8 cellular contexts compared by ENCODE assay signal in genomic region chr19:45677351-45678230, GRCh38. TPM values are rescaled to one million over a fixed set of nuclear protein-coding genes. Genes with fewer than 3 reads are reported as not detected.
DNase-seq lines count a peak whose midpoint lies in the region; ATAC-seq, FAIRE-seq and TF ChIP-seq lines count a peak whose summit lies in the region.

No MANE protein-coding gene starts in this region.

- H3K9me3 ChIP-seq in OCI-LY1 (ENCODE audit: low read length) = no peaks in the 10 kb centered on the region

- no peaks in the 10 kb centered on the region for H3K9me3 Mint-ChIP-seq in nephron progenitor cell
- no peaks in the 10 kb centered on the region for H3K9me3 Mint-ChIP-seq in stimulated activated naive CD8-positive, alpha-beta T cell treated with anti-CD3 and anti-CD28 coated beads, Interleukin-15, amount 100 ng/mL, for 72 hours

- DNase-seq in BJ (ENCODE audit: low read depth) = no peak
- DNase-seq in HCEC 1CT = peak; percentile 53
- peak; percentile 50 to 61 for DNase-seq in activated T-helper 1 cell treated with anti-CD3 and anti-CD28 coated beads, Interleukin-2, amount 50 U/mL, for 16 hours (ENCODE audit: low read depth in 1 of 2, low spot score in 1 of 2)
- peak; percentile 67 for DNase-seq in fibroblast of mammary gland (ENCODE audit: low read depth)
- peak; percentile 84 for DNase-seq in nephron progenitor cell
- peak; percentile 72 to 82 for DNase-seq in stimulated activated naive CD8-positive, alpha-beta T cell treated with anti-CD3 and anti-CD28 coated beads, Interleukin-15, amount 100 ng/mL, for 72 hours
- DNase-seq in urothelium cell line (ENCODE audit: low spot score) = no peak

- H3K4me3 ChIP-seq in BJ (ENCODE audit: low read depth, low read length) = peak overlapping the region; percentile 29
- peak overlapping the region; percentile 52 for H3K4me3 ChIP-seq in OCI-LY1 (ENCODE audit: low read depth, low read length, poor library complexity, severe bottlenecking)
- peak overlapping the region; percentile 10 for H3K4me3 ChIP-seq in fibroblast of mammary gland (ENCODE audit: control insufficient read depth, low read depth, low read length)

- H3K27me3 ChIP-seq in BJ (ENCODE audit: control insufficient read depth, insufficient read depth, low read length) (no peaks in the 10 kb centered on the region), OCI-LY1 (ENCODE audit: insufficient read depth, low read length) (no peaks in the 10 kb centered on the region)

- no peaks in the 10 kb centered on the region for H3K9me2 ChIP-seq in OCI-LY1 (ENCODE audit: low read depth, low read length)

- peak overlapping the region; percentile 66 for H3K4me2 ChIP-seq in OCI-LY1 (ENCODE audit: low read length)

- H3K27me3 Mint-ChIP-seq in nephron progenitor cell (ENCODE audit: low read depth, poor library complexity) = peaks cover 94% of the 10 kb centered on the region
- H3K27me3 Mint-ChIP-seq in stimulated activated naive CD8-positive, alpha-beta T cell treated with anti-CD3 and anti-CD28 coated beads, Interleukin-15, amount 100 ng/mL, for 72 hours = no peaks in the 10 kb centered on the region

- H3K27ac ChIP-seq in OCI-LY1 (ENCODE audit: low read depth, low read length, poor library complexity, severe bottlenecking) = no peak overlapping the region

- no peaks in the 10 kb centered on the region for H3F3A ChIP-seq in OCI-LY1 (ENCODE audit: insufficient read depth, low read length)

- peaks cover 34% of the 10 kb centered on the region for H3K4me1 ChIP-seq in OCI-LY1 (ENCODE audit: insufficient read depth, low read length, severe bottlenecking)

- POLR2A ChIA-PET in BJ (lab: Charles Lee) = interaction anchor here (0.7 kb wide), 1 partner anchor 8 kb away, joined by 3 read pairs; no protein-coding TSS in a partner anchor

- ATAC-seq in stimulated activated naive CD8-positive, alpha-beta T cell treated with anti-CD3 and anti-CD28 coated beads, Interleukin-15, amount 100 ng/mL, for 72 hours = peak; percentile 64

- TF ChIP-seq CTCF in BJ (IDR thresholded peaks at IDR 0.05; ENCODE audit: insufficient read depth, low read depth, low read length) (peak; percentile 47), OCI-LY1 (IDR thresholded peaks at IDR 0.05; ENCODE audit: low read length) (no peak; the same call in 1 of the 2 replicates), fibroblast of mammary gland (conservative IDR thresholded peaks at IDR 0.05; ENCODE audit: control insufficient read depth, insufficient read depth, low read depth, low read length) (no peak), nephron progenitor cell (IDR thresholded peaks at IDR 0.05) (no peak)

- no peak overlapping the region for H3K27ac Mint-ChIP-seq in nephron progenitor cell
- peak overlapping the region in 1 of 2 donors; percentile 53 for H3K27ac Mint-ChIP-seq in stimulated activated naive CD8-positive, alpha-beta T cell treated with anti-CD3 and anti-CD28 coated beads, Interleukin-15, amount 100 ng/mL, for 72 hours

- no peaks in the 10 kb centered on the region for H3K36me3 Mint-ChIP-seq in nephron progenitor cell (ENCODE audit: low read depth)

- H3K4me1 Mint-ChIP-seq in nephron progenitor cell = peaks cover 10% of the 10 kb centered on the region
- H3K4me1 Mint-ChIP-seq in stimulated activated naive CD8-positive, alpha-beta T cell treated with anti-CD3 and anti-CD28 coated beads, Interleukin-15, amount 100 ng/mL, for 72 hours = peaks cover 40% of the 10 kb centered on the region

- H3K36me3 ChIP-seq in BJ (ENCODE audit: control insufficient read depth, insufficient read depth, low read length) (no peaks in the 10 kb centered on the region), OCI-LY1 (ENCODE audit: insufficient read depth, low read length) (no peaks in the 10 kb centered on the region)

- no peaks in the 10 kb centered on the region for H3K79me2 ChIP-seq in OCI-LY1 (ENCODE audit: insufficient read depth, low read length)

- FAIRE-seq in urothelium cell line (lab: Jason Lieb, UNC) = no peak

- peak overlapping the region; percentile 41; the same call in 1 of the 2 replicates for H3K9ac ChIP-seq in OCI-LY1 (ENCODE audit: low read length)

- peak overlapping the region; percentile 73 for H3K4me3 Mint-ChIP-seq in nephron progenitor cell
- H3K4me3 Mint-ChIP-seq in stimulated activated naive CD8-positive, alpha-beta T cell treated with anti-CD3 and anti-CD28 coated beads, Interleukin-15, amount 100 ng/mL, for 72 hours = peak overlapping the region; percentile 80 to 90

- CTCF ChIA-PET in BJ (lab: Yijun Ruan, JAX) = interaction anchor here (0.9 to 7.9 kb wide), 7 partner anchors 15 to 90 kb away, joined by 3 to 52 read pairs (median 5); partner anchors contain the start of genes EML2, QPCTL and SNRPD2

- no peak overlapping the region for H2AFZ ChIP-seq in OCI-LY1 (ENCODE audit: low read length)

- no peaks in the 10 kb centered on the region for H4K20me1 ChIP-seq in OCI-LY1 (ENCODE audit: insufficient read depth, low read length)

RNA-seq across cellular contexts. Expression of gene GIPR, which starts 9.6 kb away (rescaled TPM):
- 0.54 and 1.1 TPM in 2 replicates for polyA plus RNA-seq in BJ (2011; rRNA removed)
- polyA minus RNA-seq in BJ (2011; rRNA and poly(A)+ RNA removed) = 1.5 and 1.8 TPM in 2 replicates

RNA-seq across cellular contexts. Expression of gene SNRPD2, which starts 14.2 kb away (rescaled TPM):
- 518 and 777 TPM in 2 replicates for polyA plus RNA-seq in BJ (2011; rRNA removed)
- polyA minus RNA-seq in BJ (2011; rRNA and poly(A)+ RNA removed) = 49.9 and 112 TPM in 2 replicates

RNA-seq across cellular contexts. Expression of gene QPCTL, which starts 14.9 kb away (rescaled TPM):
- polyA plus RNA-seq in BJ (2011; rRNA removed) = 12.6 and 16.8 TPM in 2 replicates
- 12.7 and 16.2 TPM in 2 replicates for polyA minus RNA-seq in BJ (2011; rRNA and poly(A)+ RNA removed)

RNA-seq across cellular contexts. Expression of gene EML2, which starts 38.4 kb away (rescaled TPM):
- 20.2 and 30.4 TPM in 2 replicates for polyA plus RNA-seq in BJ (2011; rRNA removed)
- polyA minus RNA-seq in BJ (2011; rRNA and poly(A)+ RNA removed) = 25.3 and 40.9 TPM in 2 replicates

RNA-seq across cellular contexts. Expression of gene FBXO46, which starts 53.1 kb away (rescaled TPM):
- 2.0 and 2.3 TPM in 2 replicates for polyA plus RNA-seq in BJ (2011; rRNA removed)
- polyA minus RNA-seq in BJ (2011; rRNA and poly(A)+ RNA removed) = 1.0 and 2.4 TPM in 2 replicates

Comparison
In these comparisons a context has a peak if more than half of its experiments do, and no peak if none do; other contexts are left out.
1. DNase-seq: peak in HCEC 1CT (single experiment), activated T-helper 1 cell treated with anti-CD3 and anti-CD28 coated beads, Interleukin-2, amount 50 U/mL, for 16 hours (2 of 2), fibroblast of mammary gland (single experiment), nephron progenitor cell (single experiment) and stimulated activated naive CD8-positive, alpha-beta T cell treated with anti-CD3 and anti-CD28 coated beads, Interleukin-15, amount 100 ng/mL, for 72 hours (2 of 2); none in BJ (single experiment) and urothelium cell line (single experiment).
2. Peak in every context shown above with its lines, with median percentiles within 50 percentile points of each other: H3K4me3 ChIP-seq.